Comparison of ENCODE assay signal across 17 cellular contexts in the genomic region with DNA sequence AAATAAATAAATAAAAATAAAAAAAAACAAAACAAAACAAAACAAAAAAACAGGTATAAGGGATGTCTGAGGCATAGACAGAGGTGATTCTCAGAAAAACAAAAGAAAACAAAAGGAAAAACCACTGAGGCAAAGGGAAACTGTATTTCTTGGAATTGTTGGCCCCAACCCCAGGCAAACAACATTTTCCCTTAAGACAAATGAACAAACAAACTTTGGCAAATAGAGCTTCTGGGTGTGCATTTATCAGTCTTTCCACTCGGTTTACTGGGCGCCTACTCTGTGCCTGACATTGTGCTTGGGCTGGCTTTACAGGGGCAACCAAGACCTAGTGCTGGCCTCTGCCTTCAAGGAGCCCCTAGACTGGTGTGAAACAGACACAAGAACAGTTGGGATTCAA. TPM values are rescaled to one million over a fixed set of nuclear protein-coding genes. Genes with fewer than 3 reads are reported as not detected.
DNase-seq lines count a peak whose midpoint lies in the region; ATAC-seq and TF ChIP-seq lines count a peak whose summit lies in the region.
"Had no signal": no experiment of that assay in that cellular context is flagged by ENCODE, and none has a peak within 500 bp of the region (broad histone marks: within the 10 kb centered on the region; RNA-seq: fewer than 3 reads in every experiment).

No MANE protein-coding gene starts in this region.

- H3K27ac ChIP-seq in right atrium auricular region (peak overlapping the region; percentile 91 to 98), vagina (peak overlapping the region; percentile 89)
- H3K27ac ChIP-seq: HL-60, neural progenitor cell had no signal

- H3K9me3 Mint-ChIP-seq in activated naive CD8-positive, alpha-beta T cell treated with anti-CD3 and anti-CD28 coated beads for 36 hours: no peaks in the 10 kb centered on the region
- peaks cover 35% of the 10 kb centered on the region for H3K9me3 Mint-ChIP-seq in nephron progenitor cell

- CTCF ChIA-PET in GM10248 (lab: Yijun Ruan, JAX): interaction anchor here (1.5 to 3.0 kb wide), 3 partner anchors 9 to 49 kb away, joined by 4 to 7 read pairs (median 7); no protein-coding TSS in a partner anchor

- H3K9me3 ChIP-seq in right atrium auricular region: no peaks in the 10 kb centered on the region
- no peaks in the 10 kb centered on the region for H3K9me3 ChIP-seq in vagina
- H3K9me3 ChIP-seq: adrenal gland had no signal

- no peak for DNase-seq in right atrium auricular region (ENCODE audit: low spot score)
- no peak for DNase-seq in left cardiac atrium
- no peak for DNase-seq in activated naive CD8-positive, alpha-beta T cell treated with anti-CD3 and anti-CD28 coated beads for 36 hours
- DNase-seq in nephron progenitor cell: no peak
- no peak for DNase-seq in vagina (ENCODE audit: extremely low spot score in 2 of 2)
- DNase-seq in mucosa of gallbladder (ENCODE audit: low spot score): no peak
- DNase-seq in GM10248 (ENCODE audit: extremely low spot score): no peak
- DNase-seq in omental fat pad (ENCODE audit: low spot score): no peak
- DNase-seq: adrenal gland; dermis blood vessel endothelial cell; Karpas-422; NCI-H1930; stimulated activated CD4-positive, alpha-beta T cell treated with anti-CD3 and anti-CD28 coated beads, Interleukin-12 subunit alpha, Interleukin-12 subunit beta, amount 100 ng/mL, for 4 hours had no signal

- TF ChIP-seq CTCF in right atrium auricular region (IDR thresholded peaks at IDR 0.05) (no peak), nephron progenitor cell (IDR thresholded peaks at IDR 0.05) (no peak), vagina (IDR thresholded peaks at IDR 0.05) (no peak), GM10248 (IDR thresholded peaks at IDR 0.05; ENCODE audit: control extremely low read depth, extremely low read depth, low read depth, missing control alignments) (no peak), omental fat pad (IDR thresholded peaks at IDR 0.05) (no peak)

- POLR2A ChIA-PET in GM10248 (lab: Yijun Ruan, JAX): no interaction called here

- H3K27me3 Mint-ChIP-seq in activated naive CD8-positive, alpha-beta T cell treated with anti-CD3 and anti-CD28 coated beads for 36 hours: no peaks in the 10 kb centered on the region
- H3K27me3 Mint-ChIP-seq in nephron progenitor cell (ENCODE audit: low read depth, poor library complexity): peaks cover 4% of the 10 kb centered on the region

- H3K4me3 Mint-ChIP-seq in activated naive CD8-positive, alpha-beta T cell treated with anti-CD3 and anti-CD28 coated beads for 36 hours: no peak overlapping the region
- H3K4me3 Mint-ChIP-seq in nephron progenitor cell: no peak overlapping the region
- H3K4me3 Mint-ChIP-seq: B cell, neural progenitor cell had no signal

- H3K27me3 ChIP-seq in right atrium auricular region (no peaks in the 10 kb centered on the region), vagina (no peaks in the 10 kb centered on the region)
- H3K27me3 ChIP-seq: adrenal gland, neural progenitor cell had no signal

- H3K36me3 Mint-ChIP-seq in activated naive CD8-positive, alpha-beta T cell treated with anti-CD3 and anti-CD28 coated beads for 36 hours: peaks cover under 1% of the 10 kb centered on the region
- H3K36me3 Mint-ChIP-seq in nephron progenitor cell (ENCODE audit: low read depth): peaks cover 16% of the 10 kb centered on the region
- H3K36me3 Mint-ChIP-seq: neural progenitor cell had no signal

- TF ChIP-seq POLR2A in vagina (IDR thresholded peaks at IDR 0.05): no peak

- H3K4me1 ChIP-seq in right atrium auricular region (peaks cover 0 to 50% of the 10 kb centered on the region in 2 donors), vagina (peaks cover 48% of the 10 kb centered on the region)

- no peak overlapping the region for H3K4me3 ChIP-seq in right atrium auricular region
- no peak overlapping the region for H3K4me3 ChIP-seq in vagina
- H3K4me3 ChIP-seq: adrenal gland, neural progenitor cell had no signal

- H3K27ac Mint-ChIP-seq in activated naive CD8-positive, alpha-beta T cell treated with anti-CD3 and anti-CD28 coated beads for 36 hours: peak overlapping the region; percentile 25
- peak overlapping the region; percentile 97 for H3K27ac Mint-ChIP-seq in nephron progenitor cell

- H3K36me3 ChIP-seq in right atrium auricular region (no peaks in the 10 kb centered on the region), vagina (no peaks in the 10 kb centered on the region)
- H3K36me3 ChIP-seq: adrenal gland, neural progenitor cell had no signal

- ATAC-seq in left cardiac atrium (no peak), omental fat pad (ENCODE audit: low FRiP score) (no peak)
- ATAC-seq: left lobe of liver had no signal

- peaks cover 61% of the 10 kb centered on the region for H3K4me1 Mint-ChIP-seq in activated naive CD8-positive, alpha-beta T cell treated with anti-CD3 and anti-CD28 coated beads for 36 hours
- peaks cover 57% of the 10 kb centered on the region for H3K4me1 Mint-ChIP-seq in nephron progenitor cell

- intact Hi-C loops in left cardiac atrium (cut with DNase I): no loop called here
- intact Hi-C loops in vagina (cut with DNase I): no loop called here

RNA-seq across cellular contexts. Expression of a gene that starts 33.7 kb away (rescaled TPM):
- 100 to 1,000 TPM in 1 of 2 donors, 10 to 100 TPM in 1; 43.6 to 144 TPM for total RNA-seq in right atrium auricular region
- 10 to 100 TPM; 23.0 to 81.5 TPM for total RNA-seq in left cardiac atrium
- total RNA-seq in activated naive CD8-positive, alpha-beta T cell treated with anti-CD3 and anti-CD28 coated beads for 36 hours: 100 to 1,000 TPM; 295 to 310 TPM
- 40.5 TPM for total RNA-seq in vagina
- total RNA-seq in mucosa of gallbladder: 61.7 TPM
- 100 to 1,000 TPM in 1 of 4 donors, 10 to 100 TPM in 2, 1 to 10 TPM in 1; 6.8 to 224 (median 43.4) TPM for total RNA-seq in omental fat pad

RNA-seq across cellular contexts. Expression of a gene that starts 35.5 kb away (rescaled TPM):
- total RNA-seq in right atrium auricular region (100 to 1,000 TPM; 157 to 167 TPM), left cardiac atrium (100 to 1,000 TPM; 170 to 179 TPM), vagina (165 TPM), mucosa of gallbladder (177 TPM), omental fat pad (100 to 1,000 TPM in 3 of 4 donors, 10 to 100 TPM in 1; 90.2 to 156 (median 142) TPM)
- total RNA-seq in activated naive CD8-positive, alpha-beta T cell treated with anti-CD3 and anti-CD28 coated beads for 36 hours: 100 to 1,000 TPM; 104 to 107 TPM

RNA-seq across cellular contexts. Expression of a gene that starts 57.8 kb away (rescaled TPM):
- total RNA-seq in right atrium auricular region (100 to 1,000 TPM; 121 to 236 TPM), left cardiac atrium (100 to 1,000 TPM; 276 to 303 TPM), vagina (293 TPM), mucosa of gallbladder (277 TPM), omental fat pad (100 to 1,000 TPM; 229 to 281 (median 256) TPM)
- 1,000 to 10,000 TPM; 1,515 to 1,538 TPM for total RNA-seq in activated naive CD8-positive, alpha-beta T cell treated with anti-CD3 and anti-CD28 coated beads for 36 hours
